ENCODE assay signal across 13 cellular contexts in genomic region chr14:23528555-23528954, GRCh38. TPM values are rescaled to one million over a fixed set of nuclear protein-coding genes. Genes with fewer than 3 reads are reported as not detected.
DNase-seq lines count a peak whose midpoint lies in the region; ATAC-seq and TF ChIP-seq lines count a peak whose summit lies in the region.
"Had no signal": no experiment of that assay in that cellular context is flagged by ENCODE, and none has a peak within 500 bp of the region (broad histone marks: within the 10 kb centered on the region; RNA-seq: fewer than 3 reads in every experiment).

No MANE protein-coding gene starts in this region.

- CTCF ChIA-PET in activated naive CD4-positive, alpha-beta T cell treated with anti-CD3 and anti-CD28 coated beads, Interleukin-2, amount 10 ng/mL, durations not matched to agents 7 days and 5 days (lab: Charles Lee) = interaction anchor here (0.9 to 4.0 kb wide), 2 partner anchors 11 to 50 kb away, joined by 3 to 40 read pairs; no protein-coding TSS in a partner anchor

- H3K27ac Mint-ChIP-seq in activated naive CD4-positive, alpha-beta T cell treated with anti-CD3 and anti-CD28 coated beads, Interleukin-2, amount 50 U/mL, for 72 hours = peak overlapping the region; percentile 21 to 87
- H3K27ac Mint-ChIP-seq in activated naive CD4-positive, alpha-beta T cell treated with anti-CD3 and anti-CD28 coated beads, Interleukin-2, amount 10 ng/mL, durations not matched to agents 7 days and 5 days = no peak overlapping the region
- H3K27ac Mint-ChIP-seq: activated CD4-positive, alpha-beta T cell treated with anti-CD3 and anti-CD28 coated beads, Interleukin-2, amount 10 ng/mL, durations not matched to agents 7 days and 5 days had no signal

- no peak for DNase-seq in activated naive CD4-positive, alpha-beta T cell treated with anti-CD3 and anti-CD28 coated beads, Interleukin-2, amount 50 U/mL, for 72 hours (ENCODE audit: low spot score in 2 of 2)
- DNase-seq in activated naive CD4-positive, alpha-beta T cell treated with anti-CD3 and anti-CD28 coated beads, Interleukin-2, amount 10 ng/mL, durations not matched to agents 7 days and 5 days = no peak
- peak in 1 of 2 donors; percentile 7 for DNase-seq in foreskin keratinocyte
- peak in 3 of 49 donors; percentile 12 to 27 (median 14) for DNase-seq in substantia nigra (lab: John Stamatoyannopoulos, UW)
- no peak for DNase-seq in putamen (ENCODE audit: low spot score)
- DNase-seq in SIG-M5 (lab: John Stamatoyannopoulos, UW) = no peak
- DNase-seq: activated CD4-positive, alpha-beta T cell treated with anti-CD3 and anti-CD28 coated beads, Interleukin-2, amount 10 ng/mL, durations not matched to agents 7 days and 5 days; activated gamma-delta T cell treated with Interleukin-2 at 50 U/mL for 16 hours; DMS79 treated with DMSO at 0.1 percent for 48 hours; NCI-H1694 had no signal

- no peak for ATAC-seq in activated naive CD4-positive, alpha-beta T cell treated with anti-CD3 and anti-CD28 coated beads, Interleukin-2, amount 50 U/mL, for 72 hours
- peak; percentile 45 for ATAC-seq in foreskin keratinocyte
- no peak for ATAC-seq in HG02973 (IDR thresholded peaks at IDR 0.05; ENCODE audit: unreplicated experiment)
- ATAC-seq: left lobe of liver had no signal

- no peaks in the 10 kb centered on the region for H3K27me3 ChIP-seq in foreskin keratinocyte

- H3K4me3 Mint-ChIP-seq in activated naive CD4-positive, alpha-beta T cell treated with anti-CD3 and anti-CD28 coated beads, Interleukin-2, amount 10 ng/mL, durations not matched to agents 7 days and 5 days = no peak overlapping the region
- H3K4me3 Mint-ChIP-seq: activated CD4-positive, alpha-beta T cell treated with anti-CD3 and anti-CD28 coated beads, Interleukin-2, amount 10 ng/mL, durations not matched to agents 7 days and 5 days had no signal

- peak; percentile 33 for TF ChIP-seq CTCF in VCaP (conservative IDR thresholded peaks at IDR 0.05)
- TF ChIP-seq CTCF in foreskin keratinocyte (conservative IDR thresholded peaks at IDR 0.05) = peak; percentile 46

- H3K36me3 Mint-ChIP-seq in activated naive CD4-positive, alpha-beta T cell treated with anti-CD3 and anti-CD28 coated beads, Interleukin-2, amount 50 U/mL, for 72 hours = no peaks in the 10 kb centered on the region
- H3K36me3 Mint-ChIP-seq in activated naive CD4-positive, alpha-beta T cell treated with anti-CD3 and anti-CD28 coated beads, Interleukin-2, amount 10 ng/mL, durations not matched to agents 7 days and 5 days = no peaks in the 10 kb centered on the region

- no peak overlapping the region for H3K27ac ChIP-seq in VCaP
- H3K27ac ChIP-seq in foreskin keratinocyte = no peak overlapping the region
- peak overlapping the region; percentile 60 for H3K27ac ChIP-seq in substantia nigra (ENCODE audit: low read depth, low read length, poor library complexity, severe bottlenecking)

- peaks cover 10% of the 10 kb centered on the region for H3K4me1 Mint-ChIP-seq in activated naive CD4-positive, alpha-beta T cell treated with anti-CD3 and anti-CD28 coated beads, Interleukin-2, amount 10 ng/mL, durations not matched to agents 7 days and 5 days

- H3K9me3 Mint-ChIP-seq in activated naive CD4-positive, alpha-beta T cell treated with anti-CD3 and anti-CD28 coated beads, Interleukin-2, amount 50 U/mL, for 72 hours = no peaks in the 10 kb centered on the region
- H3K9me3 Mint-ChIP-seq in activated naive CD4-positive, alpha-beta T cell treated with anti-CD3 and anti-CD28 coated beads, Interleukin-2, amount 10 ng/mL, durations not matched to agents 7 days and 5 days = no peaks in the 10 kb centered on the region
- H3K9me3 Mint-ChIP-seq: activated CD4-positive, alpha-beta T cell treated with anti-CD3 and anti-CD28 coated beads, Interleukin-2, amount 10 ng/mL, durations not matched to agents 7 days and 5 days had no signal

- H3K27me3 Mint-ChIP-seq in activated naive CD4-positive, alpha-beta T cell treated with anti-CD3 and anti-CD28 coated beads, Interleukin-2, amount 10 ng/mL, durations not matched to agents 7 days and 5 days = no peaks in the 10 kb centered on the region
- H3K27me3 Mint-ChIP-seq: activated CD4-positive, alpha-beta T cell treated with anti-CD3 and anti-CD28 coated beads, Interleukin-2, amount 10 ng/mL, durations not matched to agents 7 days and 5 days had no signal

- H3K4me1 ChIP-seq in foreskin keratinocyte = no peaks in the 10 kb centered on the region

RNA-seq across cellular contexts. Expression of gene ZFHX2, which starts 23.0 kb away (rescaled TPM):
- total RNA-seq in activated naive CD4-positive, alpha-beta T cell treated with anti-CD3 and anti-CD28 coated beads, Interleukin-2, amount 50 U/mL, for 72 hours = 1 to 10 TPM; 1.1 to 2.5 TPM
- 0.32 and 0.44 TPM in 2 replicates for total RNA-seq in foreskin keratinocyte
- polyA plus RNA-seq in foreskin keratinocyte = 0.33 and 0.76 TPM in 2 replicates

RNA-seq across cellular contexts. Expression of gene THTPA, which starts 27.5 kb away (rescaled TPM):
- total RNA-seq in activated naive CD4-positive, alpha-beta T cell treated with anti-CD3 and anti-CD28 coated beads, Interleukin-2, amount 50 U/mL, for 72 hours = 1 to 10 TPM; 5.9 to 6.5 TPM
- 4.0 and 6.0 TPM in 2 replicates for total RNA-seq in foreskin keratinocyte
- 6.5 and 7.5 TPM in 2 replicates for polyA plus RNA-seq in foreskin keratinocyte

RNA-seq across cellular contexts. Expression of gene AP1G2, which starts 39.0 kb away (rescaled TPM):
- total RNA-seq in activated naive CD4-positive, alpha-beta T cell treated with anti-CD3 and anti-CD28 coated beads, Interleukin-2, amount 50 U/mL, for 72 hours = 100 to 1,000 TPM; 193 to 370 TPM
- total RNA-seq in foreskin keratinocyte = 79.0 and 80.6 TPM in 2 replicates
- 89.8 and 91.1 TPM in 2 replicates for polyA plus RNA-seq in foreskin keratinocyte

RNA-seq across cellular contexts. Expression of gene JPH4, which starts 50.0 kb away (rescaled TPM):
- total RNA-seq in activated naive CD4-positive, alpha-beta T cell treated with anti-CD3 and anti-CD28 coated beads, Interleukin-2, amount 50 U/mL, for 72 hours = not detected
- total RNA-seq in foreskin keratinocyte = not detected in 2 replicates
- polyA plus RNA-seq in foreskin keratinocyte = 0.02 TPM in 1 of 2 replicates, not detected in the other
- total RNA-seq: activated CD4-positive, alpha-beta T cell treated with anti-CD3 and anti-CD28 coated beads, Interleukin-2, amount 10 ng/mL, durations not matched to agents 7 days and 5 days had no signal

RNA-seq across cellular contexts. Expression of gene NGDN, which starts 59.1 kb away (rescaled TPM):
- total RNA-seq in activated naive CD4-positive, alpha-beta T cell treated with anti-CD3 and anti-CD28 coated beads, Interleukin-2, amount 50 U/mL, for 72 hours = 10 to 100 TPM; 54.2 to 58.3 TPM
- 43.1 and 50.7 TPM in 2 replicates for total RNA-seq in foreskin keratinocyte
- polyA plus RNA-seq in foreskin keratinocyte = 38.4 and 48.2 TPM in 2 replicates
